ENCODE assay signal across 9 cellular contexts in genomic region chr9:37608250-37608649, GRCh38. TPM values are rescaled to one million over a fixed set of nuclear protein-coding genes. Genes with fewer than 3 reads are reported as not detected.
"Had no signal": no experiment of that assay in that cellular context is flagged by ENCODE, and none has a peak within 500 bp of the region (broad histone marks: within the 10 kb centered on the region; RNA-seq: fewer than 3 reads in every experiment).

No MANE protein-coding gene starts in this region.

- H3K4me3 Mint-ChIP-seq: IgD-negative memory B cell had no signal

- H3K9ac ChIP-seq: KMS-11 had no signal

- H3K4me1 Mint-ChIP-seq: IgD-negative memory B cell had no signal

- H3K36me3 Mint-ChIP-seq: IgD-negative memory B cell had no signal

- ATAC-seq: HepG2 had no signal

- H3K4me2 ChIP-seq: KMS-11 had no signal

- FAIRE-seq: HepG2, HTR-8/SVneo had no signal

- DNase-seq: IMR-90, KG1 had no signal

- H3K9me3 Mint-ChIP-seq: IgD-negative memory B cell had no signal

- H3K27ac ChIP-seq: HL-60, KMS-11 had no signal

RNA-seq across cellular contexts. Expression of gene FRMPD1, which starts 42.5 kb away (rescaled TPM):
- total RNA-seq: HepG2, HT-29, HT1080, IMR-90 had no signal
- polyA plus RNA-seq: HepG2, IgD-negative memory B cell, IMR-90 had no signal
